Comparison of ENCODE assay signal across 1 cellular context in genomic region chr6:36351152-36351571, GRCh38.
A peak's percentile ranks its signal among the peaks of the same experiment; 100 is the strongest.
TF ChIP-seq lines count a peak whose summit lies in the region.

No MANE protein-coding gene starts in this region.

TF ChIP-seq in K562, 482 proteins besides CTCF, POLR2A, EP300 and RAD21:
- TF ChIP-seq ZNF717 (CRISPR knock-in tag; IDR thresholded peaks at IDR 0.05) (no peak), CTBP1 (IDR thresholded peaks at IDR 0.05; ENCODE audit: borderline replicate concordance) (peak; percentile 18; the same call in 1 of the 2 replicates), ZNF695 (CRISPR knock-in tag; IDR thresholded peaks at IDR 0.05) (no peak), ZBED1 (IDR thresholded peaks at IDR 0.05) (peak; percentile 13), FOXK2 (conservative IDR thresholded peaks at IDR 0.05 in 1 of 2, IDR thresholded peaks at IDR 0.05 in 1 of 2; ENCODE audit: low read depth in 2 of 2) (0 out of 4 replicates have a peak, but pooled peaks of 1 of the 2 experiments have one; percentile 0), ATF7 (IDR thresholded peaks at IDR 0.05) (0 out of 2 replicates have a peak, but pooled peaks have one; percentile 48), FOXJ2 (tag; IDR thresholded peaks at IDR 0.05) (0 out of 2 replicates have a peak, but pooled peaks have one; percentile 12), CBFA2T3 (IDR thresholded peaks at IDR 0.05) (no peak), SLC30A9 (CRISPR knock-in tag; IDR thresholded peaks at IDR 0.05) (no peak), PREB (CRISPR knock-in tag; IDR thresholded peaks at IDR 0.05) (peak; percentile 60; the same call in 1 of the 2 replicates), GABPB1 (CRISPR knock-in tag; IDR thresholded peaks at IDR 0.05) (no peak), ZNF398 (CRISPR knock-in tag; IDR thresholded peaks at IDR 0.05) (no peak), ZNF277 (CRISPR knock-in tag; IDR thresholded peaks at IDR 0.05; ENCODE audit: borderline replicate concordance) (no peak), ZNF766 (CRISPR knock-in tag; conservative IDR thresholded peaks at IDR 0.05) (0 out of 2 replicates have a peak, but pooled peaks have one; percentile 15), KAT8 (IDR thresholded peaks at IDR 0.05; ENCODE audit: low read depth) (no peak), BRD9 (IDR thresholded peaks at IDR 0.05; ENCODE audit: low read depth, partially characterized antibody) (no peak), SRSF1 (IDR thresholded peaks at IDR 0.05; ENCODE audit: low read depth, low read length) (no peak), MAZ (CRISPR knock-in tag; conservative IDR thresholded peaks at IDR 0.05 in 1 of 2, IDR thresholded peaks at IDR 0.05 in 1 of 2) (0 out of 4 replicates have a peak, but pooled peaks of 1 of the 2 experiments have one; percentile 39), BHLHE40 (IDR thresholded peaks at IDR 0.05; ENCODE audit: low read length) (peak; percentile 65), ATF3 (IDR thresholded peaks at IDR 0.05) (no peak; the same call in none of the 2 replicates), ATF3 (CRISPR knock-in tag; conservative IDR thresholded peaks at IDR 0.05) (0 out of 2 replicates have a peak, but pooled peaks have one; percentile 8), ZBTB11 (CRISPR knock-in tag; IDR thresholded peaks at IDR 0.05) (0 out of 6 replicates have a peak, but pooled peaks of 1 of the 3 experiments have one; percentile 3), DEAF1 (CRISPR knock-in tag; IDR thresholded peaks at IDR 0.05) (no peak), ZFX (CRISPR knock-in tag; IDR thresholded peaks at IDR 0.05) (peak; percentile 58; the same call in 1 of the 2 replicates), ELF4 (CRISPR knock-in tag; IDR thresholded peaks at IDR 0.05) (0 out of 2 replicates have a peak, but pooled peaks have one; percentile 0), HCFC1 (IDR thresholded peaks at IDR 0.05; ENCODE audit: low read depth, low read length) (no peak), BACH1 (tag; IDR thresholded peaks at IDR 0.05) (0 out of 2 replicates have a peak, but pooled peaks have one; percentile 4), RBM14 (IDR thresholded peaks at IDR 0.05; ENCODE audit: borderline replicate concordance, insufficient read depth, low read depth, low read length) (no peak), FOSL1 (tag; conservative IDR thresholded peaks at IDR 0.05) (peak; percentile 94), PHB2 (IDR thresholded peaks at IDR 0.05; ENCODE audit: low read depth) (no peak), NUFIP1 (IDR thresholded peaks at IDR 0.05; ENCODE audit: partially characterized antibody) (no peak), ATF1 (CRISPR knock-in tag; IDR thresholded peaks at IDR 0.05) (no peak), ATF1 (tag; IDR thresholded peaks at IDR 0.05) (0 out of 2 replicates have a peak, but pooled peaks have one; percentile 42), PML (IDR thresholded peaks at IDR 0.05; ENCODE audit: low read length) (no peak), HMGXB4 (CRISPR knock-in tag; IDR thresholded peaks at IDR 0.05) (no peak), ETV6 (IDR thresholded peaks at IDR 0.05; ENCODE audit: borderline replicate concordance in 1 of 2, low read depth in 2 of 2, low read length in 1 of 2) (0 out of 4 replicates have a peak, but pooled peaks of 1 of the 2 experiments have one; percentile 15), ETV6 (CRISPR knock-in tag; IDR thresholded peaks at IDR 0.05; ENCODE audit: borderline replicate concordance) (no peak), HMG20A (CRISPR knock-in tag; conservative IDR thresholded peaks at IDR 0.05) (0 out of 2 replicates have a peak, but pooled peaks have one; percentile 2), SAFB (IDR thresholded peaks at IDR 0.05; ENCODE audit: borderline replicate concordance, low read depth, low read length) (no peak), CHD4 (IDR thresholded peaks at IDR 0.05; ENCODE audit: insufficient read depth, insufficient replicate concordance, low read depth, low read length, poor library complexity, severe bottlenecking) (no peak), KDM5B (IDR thresholded peaks at IDR 0.05; ENCODE audit: insufficient replicate concordance, low read depth, low read length) (no peak)
